ENCODE assay signal across 21 cellular contexts in the genomic region with DNA sequence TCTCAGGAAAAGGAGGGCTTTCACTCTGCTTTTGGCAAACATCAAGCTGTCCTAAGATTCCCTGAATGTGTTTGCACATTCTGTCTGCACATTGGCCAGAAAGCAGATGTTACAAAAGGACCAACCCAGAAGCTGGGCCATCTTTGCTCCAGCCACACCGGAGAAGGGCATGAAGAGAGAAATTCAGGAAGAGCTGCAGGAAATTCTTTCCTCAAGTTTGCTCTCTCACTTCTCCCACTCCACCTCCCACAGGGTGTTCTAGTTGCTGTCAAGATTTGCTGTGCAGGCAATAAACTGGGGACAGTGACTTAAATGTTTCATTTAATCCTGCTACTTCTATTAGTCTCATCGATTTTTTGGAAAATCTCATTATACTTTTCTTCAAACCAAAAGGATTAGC.
"Had no signal": no experiment of that assay in that cellular context is flagged by ENCODE, and none has a peak within 500 bp of the region (broad histone marks: within the 10 kb centered on the region; RNA-seq: fewer than 3 reads in every experiment).

No MANE protein-coding gene starts in this region.

- DNase-seq: effector CD4-positive, alpha-beta T cell; foreskin fibroblast; heart right ventricle; immature natural killer cell; left ventricle myocardium superior; lower lobe of right lung; naive thymus-derived CD8-positive, alpha-beta T cell; nephron progenitor cell; pancreas; sigmoid colon; stimulated activated CD4-positive, alpha-beta T cell treated with anti-CD3 and anti-CD28 coated beads, Interleukin-2, amount 100 ng/mL, for 24 hours; stimulated activated CD4-positive, alpha-beta T cell treated with anti-CD3 and anti-CD28 coated beads, Interleukin-4, amount 100 ng/mL, for 24 hours; stimulated activated naive CD4-positive, alpha-beta T cell treated with Interleukin-2 at 50 U/mL for 16 hours; stomach; testis; tibial artery had no signal

- H3K36me3 ChIP-seq: gastroesophageal sphincter, heart right ventricle, lower lobe of right lung, pancreas, right atrium auricular region, sigmoid colon, stomach, tibial artery had no signal

- ATAC-seq: gastroesophageal sphincter; heart right ventricle; left ventricle myocardium superior; lower lobe of right lung; naive thymus-derived CD8-positive, alpha-beta T cell; pancreas; stimulated activated effector memory CD8-positive, alpha-beta T cell treated with anti-CD3 and anti-CD28 coated beads, Interleukin-12 subunit alpha, Interleukin-12 subunit beta, amount 100 ng/mL, for 72 hours had no signal

- H3K4me1 ChIP-seq: gastroesophageal sphincter, heart right ventricle, lower lobe of right lung, pancreas, right atrium auricular region, sigmoid colon, stomach, testis had no signal

- FAIRE-seq: colon, pancreas had no signal

- H3K4me3 ChIP-seq: dorsolateral prefrontal cortex, gastroesophageal sphincter, heart right ventricle, lower lobe of right lung, pancreas, right atrium auricular region, sigmoid colon, stomach, testis, tibial artery had no signal

- H3K9me3 ChIP-seq: gastroesophageal sphincter, lower lobe of right lung, pancreas, right atrium auricular region, sigmoid colon, stomach, testis, tibial artery had no signal

- H3K27ac ChIP-seq: gastroesophageal sphincter, heart right ventricle, lower lobe of right lung, pancreas, right atrium auricular region, sigmoid colon, stomach, testis, tibial artery had no signal
